23 cellular contexts compared by ENCODE assay signal in the genomic region with DNA sequence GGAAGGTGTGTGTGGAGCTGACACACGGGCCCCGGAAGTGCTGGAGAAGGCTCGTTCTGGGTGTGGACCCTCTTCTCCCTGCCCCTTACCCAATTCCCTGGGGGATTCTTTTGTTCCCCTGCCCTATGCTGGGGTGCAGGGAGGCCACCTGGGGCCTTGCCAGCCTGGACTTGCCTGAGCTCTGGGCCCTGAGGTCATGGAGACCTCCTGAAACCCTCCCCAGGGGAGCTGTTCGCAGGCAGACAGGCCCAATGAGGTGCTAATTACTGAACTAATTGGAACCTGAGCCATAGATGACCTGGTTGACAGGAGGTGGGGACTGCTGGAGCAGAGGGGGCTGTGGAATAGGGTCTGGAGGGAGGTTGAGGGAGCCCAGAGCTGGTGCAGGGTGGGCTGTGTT. TPM values are rescaled to one million over a fixed set of nuclear protein-coding genes. Genes with fewer than 3 reads are reported as not detected.
A peak's percentile ranks its signal among the peaks of the same experiment; 100 is the strongest.
DNase-seq lines count a peak whose midpoint lies in the region; ATAC-seq lines count a peak whose summit lies in the region.
"Had no signal": no experiment of that assay in that cellular context is flagged by ENCODE, and none has a peak within 500 bp of the region (broad histone marks: within the 10 kb centered on the region; RNA-seq: fewer than 3 reads in every experiment).

No MANE protein-coding gene starts in this region.

- no peak overlapping the region for H3K4me2 ChIP-seq in mesendoderm (ENCODE audit: low read length)
- H3K4me2 ChIP-seq: PC-9 had no signal

- intact Hi-C loops in right cardiac atrium (cut with DNase I) = loop anchor here in 1 of 4 donors (10.0 kb wide), 1 partner anchor 78 kb away; no protein-coding TSS in a partner anchor
- intact Hi-C loops in Right ventricle myocardium inferior (cut with DNase I) = no loop called here

- H2BK5ac ChIP-seq in mesendoderm (ENCODE audit: low read length) = no peak overlapping the region

- H2BK15ac ChIP-seq in mesendoderm (replicated peaks; ENCODE audit: low read depth) = no peak overlapping the region

- no peaks in the 10 kb centered on the region for H3K79me2 ChIP-seq in mesendoderm (ENCODE audit: control insufficient read depth, insufficient read depth, low read length)

- H3K18ac ChIP-seq in mesendoderm (ENCODE audit: low read length) = no peak overlapping the region

- H3K4ac ChIP-seq in mesendoderm (ENCODE audit: low read depth, low read length) = no peak overlapping the region

- no peak overlapping the region for H2BK120ac ChIP-seq in mesendoderm (ENCODE audit: low read depth, low read length)

- H3K9ac ChIP-seq in mesendoderm (ENCODE audit: low read length) = no peak overlapping the region

- no peak overlapping the region for H4K5ac ChIP-seq in mesendoderm (ENCODE audit: low read length)

- no peak overlapping the region for H3K56ac ChIP-seq in mesendoderm (ENCODE audit: low read length)

- 86% methylated on average over 4 of the region's 4 CpGs for WGBS in right cardiac atrium
- WGBS in mesendoderm (ENCODE audit: extremely low coverage, insufficient coverage, low lambda C conversion rate) = no CpG with 5 or more reads among the region's 4 CpGs

- no peaks in the 10 kb centered on the region for H3K79me1 ChIP-seq in mesendoderm (ENCODE audit: low read length)

- H3K23ac ChIP-seq in mesendoderm (ENCODE audit: low read length) = no peak overlapping the region

- no peak overlapping the region for H4K8ac ChIP-seq in mesendoderm (ENCODE audit: low read depth, low read length)

- peak; percentile 30 for DNase-seq in NCI-H1105 treated with DMSO at 0.1 percent for 48 hours (lab: John Stamatoyannopoulos, UW)
- no peak for DNase-seq in NCI-H1105 (lab: John Stamatoyannopoulos, UW)
- peak in 2 of 3 donors; percentile 13 to 41 for DNase-seq in right cardiac atrium
- DNase-seq in Right ventricle myocardium inferior (ENCODE audit: missing footprints) = no peak
- peak; percentile 48 for DNase-seq in mesendoderm
- no peak for DNase-seq in hypothalamus (lab: John Stamatoyannopoulos, UW)
- DNase-seq in SHP77 (lab: John Stamatoyannopoulos, UW) = no peak
- DNase-seq: DMS153, DND-41, GOT3, Karpas-422, NCI-H1092, NCI-H187 treated with DMSO at 0.1 percent for 48 hours, NCI-H2107, NCI-H226, NCI-H510A treated with DMSO at 0.1 percent for 48 hours, NCI-H748 treated with DMSO at 0.1 percent for 48 hours, PC-9, Right ventricle myocardium superior, T-helper 1 cell had no signal

- H3K27me3 ChIP-seq in right cardiac atrium (ENCODE audit: control insufficient read depth, insufficient read depth) = no peaks in the 10 kb centered on the region
- H3K27me3 ChIP-seq in mesendoderm (ENCODE audit: insufficient read depth, low read length, poor library complexity) = no peaks in the 10 kb centered on the region

- H3K27ac ChIP-seq in right cardiac atrium (ENCODE audit: low read length) (no peak overlapping the region), mesendoderm (ENCODE audit: low read depth, low read length) (no peak overlapping the region)
- H3K27ac ChIP-seq: 22Rv1, PC-9 had no signal

- H3K4me1 ChIP-seq in right cardiac atrium (ENCODE audit: control insufficient read depth, insufficient read depth, low read length) (no peaks in the 10 kb centered on the region), mesendoderm (ENCODE audit: control insufficient read depth, low read depth, low read length) (no peaks in the 10 kb centered on the region)
- H3K4me1 ChIP-seq: HAP-1 had no signal

- no peak overlapping the region for H2AK5ac ChIP-seq in mesendoderm (ENCODE audit: low read length)

- H3K9me3 ChIP-seq in right cardiac atrium (ENCODE audit: control insufficient read depth, low read length) = no peaks in the 10 kb centered on the region

- ATAC-seq in right cardiac atrium (no peak), Right ventricle myocardium inferior (no peak), HG03354 (IDR thresholded peaks at IDR 0.05; ENCODE audit: poor library complexity, severe bottlenecking, unreplicated experiment) (no peak)

- H3K36me3 ChIP-seq in mesendoderm (ENCODE audit: control insufficient read depth, insufficient read depth, low read length) = no peaks in the 10 kb centered on the region
- H3K36me3 ChIP-seq: HAP-1 had no signal

- H3K4me3 ChIP-seq in right cardiac atrium (ENCODE audit: low read length) (no peak overlapping the region), mesendoderm (ENCODE audit: low read length) (no peak overlapping the region)
- H3K4me3 ChIP-seq: HAP-1, PC-9 had no signal

RNA-seq across cellular contexts. Expression of a gene that starts 9.4 kb away (rescaled TPM):
- total RNA-seq in right cardiac atrium (10 to 100 TPM in 2 of 4 donors, 1 to 10 TPM in 2; 7.4 to 12.7 (median 9.1) TPM), Right ventricle myocardium inferior (15.0 TPM)
- 5.3 TPM for polyA plus RNA-seq in right cardiac atrium
- 8.7 TPM for polyA plus RNA-seq in mesendoderm (2013, experiment 1 of 2)
- 9.6 TPM for polyA plus RNA-seq in mesendoderm (2013, experiment 2 of 2)

Comparison
In these comparisons a context has a peak if more than half of its experiments do, and no peak if none do; other contexts are left out.
1. DNase-seq: peak in NCI-H1105 treated with DMSO at 0.1 percent for 48 hours (single experiment), right cardiac atrium (2 of 3) and mesendoderm (single experiment); none in NCI-H1105 (single experiment), Right ventricle myocardium inferior (single experiment), hypothalamus (0 of 51) and SHP77 (0 of 2).